8 cellular contexts compared by ENCODE assay signal in the genomic region with DNA sequence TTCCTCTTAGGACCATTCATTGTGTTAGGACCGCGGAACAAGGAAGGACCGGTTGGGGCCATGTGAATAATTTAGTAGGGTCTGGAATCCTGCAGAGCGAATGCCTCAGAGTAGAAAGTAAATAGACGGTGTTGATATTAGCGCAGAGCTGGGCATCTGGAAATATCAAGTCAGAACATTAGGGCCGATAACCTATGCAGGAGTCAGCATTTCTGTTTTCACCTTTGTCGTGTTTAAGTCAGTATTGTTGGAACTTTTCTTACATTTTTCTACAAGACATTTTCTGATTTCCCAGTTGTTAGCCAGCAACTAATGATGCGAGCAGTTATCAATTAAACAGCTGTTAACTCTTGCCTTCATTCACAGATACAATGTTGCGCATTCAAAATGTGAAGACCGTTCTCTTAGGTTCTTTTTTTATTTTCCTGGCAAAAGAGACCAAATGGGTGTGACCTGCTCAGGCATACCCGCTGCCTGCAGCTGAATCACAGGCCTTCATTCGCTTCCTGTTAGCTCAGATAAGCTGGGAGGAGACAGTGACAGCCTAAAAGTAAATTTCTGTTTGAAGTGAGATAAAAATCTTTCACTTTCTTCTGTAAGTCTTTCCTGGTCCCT. TPM values are rescaled to one million over a fixed set of nuclear protein-coding genes. Genes with fewer than 3 reads are reported as not detected.
DNase-seq lines count a peak whose midpoint lies in the region; ATAC-seq and TF ChIP-seq lines count a peak whose summit lies in the region.

No MANE protein-coding gene starts in this region.

- H3K4me2 ChIP-seq in H9 (ENCODE audit: insufficient read depth, insufficient read length, low read length) (peak overlapping the region; percentile 65), PC-9 (peak overlapping the region; percentile 86), osteoblast (ENCODE audit: insufficient read depth, low read length) (peak overlapping the region; percentile 98)

- peak overlapping the region; percentile 65 for H3K9ac ChIP-seq in H9 (ENCODE audit: extremely low read depth, insufficient read length, low read length)

- WGBS in H9 (ENCODE audit: extremely low coverage, insufficient read length, low lambda C conversion rate), result no CpG with 5 or more reads among the region's 13 CpGs

- H3K27ac Mint-ChIP-seq in H9, result peak overlapping the region; percentile 91 to 94 (median 93); a peak in 6 of 7 replicates
- peak overlapping the region; percentile 98 for H3K27ac Mint-ChIP-seq in activated naive CD8-positive, alpha-beta T cell

- H3K27ac ChIP-seq in H9 (ENCODE audit: insufficient read length, low read depth, low read length), result peak overlapping the region; percentile 2
- peak overlapping the region; percentile 80 for H3K27ac ChIP-seq in PC-9
- H3K27ac ChIP-seq in osteoblast (ENCODE audit: low read depth, low read length), result peak overlapping the region; percentile 98

- H3K14ac ChIP-seq in H9 (ENCODE audit: insufficient read depth, low read length), result no peak overlapping the region; the same call in 1 of the 2 replicates

- H3K4ac ChIP-seq in H9 (ENCODE audit: low read depth, low read length), result no peak overlapping the region

- H3K36me3 Mint-ChIP-seq in H9 (ENCODE audit: insufficient read depth in 1 of 3, low read depth in 3 of 3), result peaks cover 0 to 17% (median 14%) of the 10 kb centered on the region in 3 experiments; a peak in 5 of 7 replicates
- H3K36me3 Mint-ChIP-seq in activated naive CD8-positive, alpha-beta T cell, result peaks cover 12% of the 10 kb centered on the region

- H4K5ac ChIP-seq in H9 (ENCODE audit: insufficient read length, low read depth, low read length), result no peak overlapping the region

- no peak overlapping the region for H4K8ac ChIP-seq in H9 (replicated peaks; ENCODE audit: insufficient read length, low read depth, low read length)

- no peaks in the 10 kb centered on the region for H3K79me1 ChIP-seq in H9 (ENCODE audit: insufficient read depth, low read depth, low read length, poor library complexity, severe bottlenecking)

- H2AK5ac ChIP-seq in H9 (ENCODE audit: insufficient read length, low read length), result no peak overlapping the region

- H3K9me3 Mint-ChIP-seq in H9, result no peaks in the 10 kb centered on the region; a peak in 2 of 5 replicates
- no peaks in the 10 kb centered on the region for H3K9me3 Mint-ChIP-seq in activated naive CD8-positive, alpha-beta T cell (ENCODE audit: low read depth)

- H3K36me3 ChIP-seq in BJ (ENCODE audit: control insufficient read depth, insufficient read depth, low read length), result 0 out of 2 replicates have a peak, but pooled peaks cover 2% of the 10 kb centered on the region
- peaks cover 7% of the 10 kb centered on the region; the same call in 1 of the 2 replicates for H3K36me3 ChIP-seq in PC-9 (ENCODE audit: low read depth)
- H3K36me3 ChIP-seq in osteoblast (ENCODE audit: insufficient read depth, low read length), result no peaks in the 10 kb centered on the region

- no peak for TF ChIP-seq CTCF in BJ (IDR thresholded peaks at IDR 0.05; ENCODE audit: insufficient read depth, low read depth, low read length)
- no peak for TF ChIP-seq CTCF in H9 (conservative IDR thresholded peaks at IDR 0.05)
- 0 out of 2 replicates have a peak, but pooled peaks have one; percentile 4 for TF ChIP-seq CTCF in PC-9 (conservative IDR thresholded peaks at IDR 0.05)
- no peak for TF ChIP-seq CTCF in osteoblast (IDR thresholded peaks at IDR 0.05; ENCODE audit: extremely low read depth, low read depth, low read length)

- H3K9me3 ChIP-seq in H9 (ENCODE audit: control insufficient read depth, low read depth, low read length) (no peaks in the 10 kb centered on the region), PC-9 (ENCODE audit: insufficient read depth, low read depth) (no peaks in the 10 kb centered on the region), osteoblast (ENCODE audit: low read depth, low read length) (no peaks in the 10 kb centered on the region)

- no peak overlapping the region for H3K18ac ChIP-seq in H9 (ENCODE audit: insufficient read length, low read depth, low read length)

- H3K27me3 ChIP-seq in BJ (ENCODE audit: control insufficient read depth, insufficient read depth, low read length) (no peaks in the 10 kb centered on the region), H9 (ENCODE audit: insufficient read depth, low read length) (no peaks in the 10 kb centered on the region), PC-9 (ENCODE audit: insufficient read depth, low read depth) (no peaks in the 10 kb centered on the region), osteoblast (ENCODE audit: insufficient read depth, low read length) (no peaks in the 10 kb centered on the region)

- peaks cover 19% of the 10 kb centered on the region for H3K23me2 ChIP-seq in H9 (ENCODE audit: insufficient read length, low read depth, low read length, poor library complexity, severe bottlenecking)

- H3K4me3 Mint-ChIP-seq in H9, result peak overlapping the region; percentile 97 to 99
- H3K4me3 Mint-ChIP-seq in activated naive CD8-positive, alpha-beta T cell, result peak overlapping the region; percentile 99

- POLR2A ChIA-PET in BJ (lab: Charles Lee) (no interaction called here), PC-9 (lab: Charles Lee; ENCODE audit: unreplicated experiment) (interaction anchor here (0.6 to 0.7 kb wide), 3 partner anchors 69 to 1139 kb away, joined by 3 to 4 read pairs (median 3); no protein-coding TSS in a partner anchor)

- H3K9me2 ChIP-seq in PC-9 (ENCODE audit: insufficient read depth), result no peaks in the 10 kb centered on the region

- H2BK20ac ChIP-seq in H9 (ENCODE audit: low read depth, low read length, poor library complexity, severe bottlenecking), result no peak overlapping the region

- intact Hi-C loops in PC-9 (cut with micrococcal nuclease; ENCODE audit: unreplicated experiment), result loop anchor here (1.0 to 5.0 kb wide), 2 partner anchors 40 to 64 kb away; partner anchors contain the start of gene PARP6

- H3K23ac ChIP-seq in H9 (ENCODE audit: insufficient read length, low read depth, low read length), result no peak overlapping the region

- no peak overlapping the region for H4K91ac ChIP-seq in H9 (ENCODE audit: insufficient read length, low read depth, low read length)

- no peak overlapping the region for H2BK5ac ChIP-seq in H9 (ENCODE audit: insufficient read length, low read length)

- H2BK15ac ChIP-seq in H9 (ENCODE audit: low read depth, low read length), result no peak overlapping the region

- H3K4me1 ChIP-seq in H9 (ENCODE audit: insufficient read depth, low read length) (peaks cover 13% of the 10 kb centered on the region; the same call in 1 of the 2 replicates), PC-9 (replicated peaks; ENCODE audit: insufficient read depth) (peaks cover 56% of the 10 kb centered on the region), osteoblast (ENCODE audit: insufficient read depth, low read length) (peaks cover 38% of the 10 kb centered on the region)

- TSS peak; percentile 83 for BruUV-seq in PC-9 (replicated peaks; lab: Mats Ljungman, UMichigan)

- CTCF ChIA-PET in BJ (lab: Yijun Ruan, JAX) (interaction anchor here (1.1 to 1.4 kb wide), 2 partner anchors 8 to 32 kb away, joined by 3 read pairs; no protein-coding TSS in a partner anchor), PC-9 (lab: Charles Lee) (no interaction called here)

- H4K20me1 ChIP-seq in H9 (ENCODE audit: control insufficient read depth, insufficient read depth, insufficient read length), result no peaks in the 10 kb centered on the region
- peaks cover 20% of the 10 kb centered on the region for H4K20me1 ChIP-seq in PC-9 (ENCODE audit: insufficient read depth)
- peaks cover 7% of the 10 kb centered on the region for H4K20me1 ChIP-seq in osteoblast (ENCODE audit: insufficient read depth, low read length)

- H2BK12ac ChIP-seq in H9 (ENCODE audit: insufficient read length, low read depth, low read length), result no peak overlapping the region

- H3F3A ChIP-seq in PC-9 (ENCODE audit: insufficient read depth, low read depth), result peaks cover 72% of the 10 kb centered on the region

- H3T11ph ChIP-seq in H9 (ENCODE audit: low read length), result no peak overlapping the region

- H3K27me3 Mint-ChIP-seq in H9 (ENCODE audit: low read depth), result peaks cover 48% of the 10 kb centered on the region
- no peaks in the 10 kb centered on the region for H3K27me3 Mint-ChIP-seq in activated naive CD8-positive, alpha-beta T cell

- no peak overlapping the region for H2BK120ac ChIP-seq in H9 (ENCODE audit: low read depth, low read length, poor library complexity, severe bottlenecking)

- ATAC-seq in GM19463 (IDR thresholded peaks at IDR 0.05; ENCODE audit: unreplicated experiment), result no peak

- H3K4me3 ChIP-seq in BJ (ENCODE audit: low read depth, low read length), result peak overlapping the region; percentile 98
- H3K4me3 ChIP-seq in PC-9, result peak overlapping the region; percentile 70
- H3K4me3 ChIP-seq in osteoblast (ENCODE audit: insufficient read depth, low read length), result peak overlapping the region; percentile 95

- H2AFZ ChIP-seq in H9 (ENCODE audit: low read length), result no peak overlapping the region
- peak overlapping the region; percentile 65 for H2AFZ ChIP-seq in PC-9
- peak overlapping the region; percentile 75 for H2AFZ ChIP-seq in osteoblast (ENCODE audit: low read length)

- no peak for DNase-seq in BJ (ENCODE audit: low read depth)
- DNase-seq in H9, result no peak
- peak; percentile 50 to 86 for DNase-seq in PC-9
- DNase-seq in globus pallidus (ENCODE audit: low spot score), result peak; percentile 56
- peak; percentile 98 for DNase-seq in osteoblast (ENCODE audit: insufficient read length, low spot score, missing footprints)
- DNase-seq in D341Med (ENCODE audit: low spot score), result no peak

- peaks cover 31% of the 10 kb centered on the region; the same call in 1 of the 2 replicates for H3K79me2 ChIP-seq in H9 (ENCODE audit: insufficient read depth, low read length)
- peaks cover 85% of the 10 kb centered on the region for H3K79me2 ChIP-seq in PC-9 (ENCODE audit: low read depth)
- peaks cover 24% of the 10 kb centered on the region for H3K79me2 ChIP-seq in osteoblast (ENCODE audit: insufficient read depth, low read length)

- H3K4me1 Mint-ChIP-seq in H9, result peaks cover 35 to 37% of the 10 kb centered on the region in 2 experiments
- peaks cover 35% of the 10 kb centered on the region for H3K4me1 Mint-ChIP-seq in activated naive CD8-positive, alpha-beta T cell (ENCODE audit: low read depth)

- H3K56ac ChIP-seq in H9 (ENCODE audit: insufficient read length, low read depth, low read length), result no peak overlapping the region

RNA-seq across cellular contexts. Expression of gene PKM, which starts 1.0 kb away (rescaled TPM):
- polyA plus RNA-seq in BJ (2011; rRNA removed), result 2,101 and 2,533 TPM in 2 replicates
- polyA minus RNA-seq in BJ (2011; rRNA and poly(A)+ RNA removed), result 1,760 and 2,530 TPM in 2 replicates
- total RNA-seq in H9 (2021) (1,026 and 1,042 TPM in 2 replicates), PC-9 (2021) (1,294 and 1,809 TPM in 2 replicates), osteoblast (1,919 and 2,299 TPM in 2 replicates)

RNA-seq across cellular contexts. Expression of gene GRAMD2A, which starts 34.4 kb away (rescaled TPM):
- 0.17 and 0.21 TPM in 2 replicates for polyA plus RNA-seq in BJ (2011; rRNA removed)
- 0.21 TPM in 1 of 2 replicates, not detected in the other for polyA minus RNA-seq in BJ (2011; rRNA and poly(A)+ RNA removed)
- total RNA-seq in H9 (2021) (1.3 and 1.5 TPM in 2 replicates), PC-9 (2021) (48.5 and 60.2 TPM in 2 replicates), osteoblast (not detected in 2 replicates)

RNA-seq across cellular contexts. Expression of gene PARP6, which starts 40.4 kb away (rescaled TPM):
- polyA plus RNA-seq in BJ (2011; rRNA removed), result 69.7 and 73.4 TPM in 2 replicates
- polyA minus RNA-seq in BJ (2011; rRNA and poly(A)+ RNA removed), result 27.0 and 27.8 TPM in 2 replicates
- total RNA-seq in H9 (2021) (54.4 and 54.5 TPM in 2 replicates), PC-9 (2021) (51.3 and 65.9 TPM in 2 replicates), osteoblast (40.4 and 43.4 TPM in 2 replicates)

Comparison
In these comparisons a context has a peak if more than half of its experiments do, and no peak if none do; other contexts are left out.
1. DNase-seq: peak in PC-9 (2 of 2), globus pallidus (single experiment) and osteoblast (single experiment); none in BJ (single experiment), H9 (single experiment) and D341Med (single experiment).
2. H3K27ac ChIP-seq: peak in every context shown above with its lines; median percentile 98 in osteoblast; 80 in PC-9; 2 in H9.
3. RNA of gene GRAMD2A, which starts 34.4 kb away (total RNA-seq): 48.5 to 60.2 TPM in PC-9; 1.3 to 1.5 TPM in H9 and not detected in osteoblast; every median in the first group is over 10 times any median in the second.
4. Peak in every context shown above with its lines, with median percentiles within 50 percentile points of each other: H3K4me3 ChIP-seq and H3K4me2 ChIP-seq.